7 cellular contexts compared by ENCODE assay signal in genomic region chr9:86944974-86945867, GRCh38. TPM values are rescaled to one million over a fixed set of nuclear protein-coding genes. Genes with fewer than 3 reads are reported as not detected.
A peak's percentile ranks its signal among the peaks of the same experiment; 100 is the strongest.
DNase-seq lines count a peak whose midpoint lies in the region; ATAC-seq, FAIRE-seq and TF ChIP-seq lines count a peak whose summit lies in the region.

No MANE protein-coding gene starts in this region.

- dilution Hi-C loops in keratinocyte (cut with MboI; ENCODE audit: extremely low pct_ligation_motif_present, low sequenced_read_pairs), result no loop called here

- no peaks in the 10 kb centered on the region for H3K9me3 Mint-ChIP-seq in stimulated activated naive CD8-positive, alpha-beta T cell treated with anti-CD3 and anti-CD28 coated beads, Interleukin-15, amount 100 ng/mL, for 72 hours

- peaks cover 55% of the 10 kb centered on the region for H3K27me3 Mint-ChIP-seq in stimulated activated naive CD8-positive, alpha-beta T cell treated with anti-CD3 and anti-CD28 coated beads, Interleukin-15, amount 100 ng/mL, for 72 hours

- no peak for TF ChIP-seq CTCF in keratinocyte (optimal IDR thresholded peaks at IDR 0.05 in 1 of 3, IDR thresholded peaks at IDR 0.05 in 1 of 3, conservative IDR thresholded peaks at IDR 0.05 in 1 of 3; ENCODE audit: extremely low read depth in 1 of 3, insufficient read depth in 2 of 3, low read length in 3 of 3)

- no peaks in the 10 kb centered on the region for H4K20me1 ChIP-seq in keratinocyte (ENCODE audit: control insufficient read depth, extremely low read depth, insufficient read depth, low read length)

- H3K36me3 ChIP-seq in HUES6 (ENCODE audit: control insufficient read depth, insufficient read depth, low read length) (no peaks in the 10 kb centered on the region), keratinocyte (ENCODE audit: control insufficient read depth in 2 of 2, extremely low read depth in 1 of 2, insufficient read depth in 2 of 2, low read length in 2 of 2) (no peaks in the 10 kb centered on the region)

- H3K4me1 ChIP-seq in HUES6 (ENCODE audit: control insufficient read depth, insufficient read depth, low read length), result peaks cover 50% of the 10 kb centered on the region
- H3K4me1 ChIP-seq in keratinocyte (ENCODE audit: control insufficient read depth, extremely low read depth, insufficient read depth, low read length), result peaks cover 3% of the 10 kb centered on the region

- no peaks in the 10 kb centered on the region for H3K9me1 ChIP-seq in keratinocyte (ENCODE audit: control insufficient read depth, extremely low read depth, insufficient read depth, low read length)

- H3K4me3 ChIP-seq in HUES6 (ENCODE audit: low read depth, low read length) (peak overlapping the region; percentile 90), keratinocyte (ENCODE audit: control insufficient read depth in 2 of 3, extremely low read depth in 1 of 3, insufficient read depth in 2 of 3, low read depth in 1 of 3, low read length in 3 of 3) (peak overlapping the region; percentile 55 to 80 (median 73))

- H3K4me1 Mint-ChIP-seq in stimulated activated naive CD8-positive, alpha-beta T cell treated with anti-CD3 and anti-CD28 coated beads, Interleukin-15, amount 100 ng/mL, for 72 hours, result peaks cover 20% of the 10 kb centered on the region

- FAIRE-seq in keratinocyte (lab: Jason Lieb, UNC), result no peak

- no peaks in the 10 kb centered on the region for H3K79me2 ChIP-seq in keratinocyte (ENCODE audit: control insufficient read depth, insufficient read depth, low read length)

- H3K9me3 ChIP-seq in HUES6 (ENCODE audit: control insufficient read depth, insufficient read depth, low read depth, low read length), result peaks cover 2% of the 10 kb centered on the region; the same call in 1 of the 2 replicates
- H3K9me3 ChIP-seq in keratinocyte (ENCODE audit: control insufficient read depth, low read depth, low read length), result no peaks in the 10 kb centered on the region

- H3K9ac ChIP-seq in HUES6 (ENCODE audit: low read length) (peak overlapping the region; percentile 72), keratinocyte (ENCODE audit: control insufficient read depth, extremely low read depth, insufficient read depth, low read length) (peak overlapping the region; percentile 4)

- H3K27ac Mint-ChIP-seq in stimulated activated naive CD8-positive, alpha-beta T cell treated with anti-CD3 and anti-CD28 coated beads, Interleukin-15, amount 100 ng/mL, for 72 hours, result no peak overlapping the region

- peak overlapping the region; percentile 8 for H2AFZ ChIP-seq in keratinocyte (ENCODE audit: control insufficient read depth, low read length)

- in situ Hi-C loops in ACHN (cut with HindIII; ENCODE audit: low pct_ligation_motif_present, low pct_unique_long_range_greater_than_20kb, low sequenced_read_pairs), result no loop called here

- DNase-seq in astrocyte of the hippocampus (ENCODE audit: low read depth, low spot score), result peak; percentile 52
- no peak for DNase-seq in keratinocyte (ENCODE audit: low read depth, low spot score)
- no peak for DNase-seq in stimulated activated naive CD8-positive, alpha-beta T cell treated with anti-CD3 and anti-CD28 coated beads, Interleukin-15, amount 100 ng/mL, for 72 hours
- no peak for DNase-seq in ACHN
- DNase-seq in activated CD4-positive, CD25-positive, alpha-beta regulatory T cell treated with anti-CD3 and anti-CD28 coated beads, Interleukin-2, amount 50 U/mL, for 72 hours, result no peak
- no peak for DNase-seq in mucosa of gallbladder (ENCODE audit: low spot score)

- ATAC-seq in stimulated activated naive CD8-positive, alpha-beta T cell treated with anti-CD3 and anti-CD28 coated beads, Interleukin-15, amount 100 ng/mL, for 72 hours, result no peak

- peak overlapping the region; percentile 31 to 41 for H3K4me3 Mint-ChIP-seq in stimulated activated naive CD8-positive, alpha-beta T cell treated with anti-CD3 and anti-CD28 coated beads, Interleukin-15, amount 100 ng/mL, for 72 hours

- H3K27ac ChIP-seq in HUES6 (ENCODE audit: low read depth, low read length) (no peak overlapping the region), keratinocyte (ENCODE audit: control insufficient read depth, insufficient read depth, low read length) (no peak overlapping the region)

- peak overlapping the region; percentile 85 for H3K4me2 ChIP-seq in keratinocyte (ENCODE audit: control insufficient read depth, extremely low read depth, insufficient read depth, low read depth, low read length)

- H3K27me3 ChIP-seq in HUES6 (ENCODE audit: control insufficient read depth, insufficient read depth, low read length), result peaks cover 70% of the 10 kb centered on the region
- peaks cover 35% of the 10 kb centered on the region for H3K27me3 ChIP-seq in keratinocyte (ENCODE audit: control insufficient read depth, extremely low read depth, insufficient read depth, low read length)

RNA-seq across cellular contexts. Expression of gene GAS1, which starts 2.1 kb away (rescaled TPM):
- polyA plus RNA-seq in keratinocyte, result 0.56 to 1.1 TPM (median 0.75 TPM) in 3 replicates
- 0.42 TPM for polyA plus RNA-seq in keratinocyte (2011; ENCODE audit: low read depth)
- polyA plus RNA-seq in keratinocyte (2011; cell fraction: cytosol; rRNA removed), result 0.38 and 0.55 TPM in 2 replicates
- polyA plus RNA-seq in keratinocyte (2011; cell fraction: nucleus; rRNA removed), result 1.2 TPM in 2 replicates
- 0.91 and 0.99 TPM in 2 replicates for polyA plus RNA-seq in keratinocyte (2012; ENCODE audit: low replicate concordance)
- polyA minus RNA-seq in keratinocyte, result 0.13 to 0.46 TPM (median 0.35 TPM) in 3 replicates
- 3.6 TPM for polyA minus RNA-seq in keratinocyte (2011; cell fraction: cytosol; rRNA and poly(A)+ RNA removed)
- 1.9 and 2.2 TPM in 2 replicates for polyA minus RNA-seq in keratinocyte (2011; cell fraction: nucleus; rRNA and poly(A)+ RNA removed)
- 11.5 TPM for total RNA-seq in mucosa of gallbladder
